ENCODE assay signal across 1 cellular context in the genomic region with DNA sequence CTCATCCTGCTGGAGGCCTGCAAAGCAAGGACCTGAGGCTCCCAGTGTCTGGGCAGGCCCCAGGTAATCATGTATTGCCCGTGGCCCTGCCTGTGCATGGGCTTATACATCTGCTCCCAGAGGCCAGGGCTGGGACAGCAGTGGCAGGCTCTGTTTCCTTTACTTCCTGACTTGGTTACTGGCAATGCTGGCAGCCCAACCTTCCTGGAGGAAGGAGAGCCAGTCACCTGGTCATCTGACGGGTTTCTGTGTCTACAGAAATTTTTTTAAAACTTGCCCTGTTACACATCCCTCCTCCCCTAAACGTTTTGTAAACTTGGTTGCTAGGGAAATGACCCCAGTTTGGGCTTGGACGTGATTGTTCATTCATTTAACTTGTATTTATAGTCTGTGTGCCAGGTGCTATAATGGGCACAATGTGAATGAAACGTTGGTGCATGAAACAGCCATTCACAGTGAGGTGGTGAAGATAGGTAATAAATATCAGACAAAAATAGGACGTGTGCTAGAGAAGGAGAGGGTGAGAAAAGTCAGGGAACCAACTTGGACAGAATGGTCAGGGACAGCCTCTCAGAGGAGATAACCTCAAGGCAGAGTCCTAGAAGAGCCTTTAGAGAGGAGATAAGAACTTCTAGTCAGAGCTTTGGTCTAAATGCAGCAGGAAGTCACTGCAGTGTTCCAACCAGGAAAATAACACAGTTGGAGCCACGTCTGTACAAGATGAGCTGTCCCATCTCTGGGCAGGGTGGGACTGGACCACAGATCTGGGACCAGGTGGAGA.
TF ChIP-seq lines count a peak whose summit lies in the region.

No MANE protein-coding gene starts in this region.

TF ChIP-seq in SK-N-SH, 30 proteins besides CTCF, POLR2A, EP300 and RAD21 (continued from another document):
- no peak for TF ChIP-seq SMC3 (IDR thresholded peaks at IDR 0.05; ENCODE audit: low read depth, low read length)
